Comparison of ENCODE assay signal across 8 cellular contexts in the genomic region with DNA sequence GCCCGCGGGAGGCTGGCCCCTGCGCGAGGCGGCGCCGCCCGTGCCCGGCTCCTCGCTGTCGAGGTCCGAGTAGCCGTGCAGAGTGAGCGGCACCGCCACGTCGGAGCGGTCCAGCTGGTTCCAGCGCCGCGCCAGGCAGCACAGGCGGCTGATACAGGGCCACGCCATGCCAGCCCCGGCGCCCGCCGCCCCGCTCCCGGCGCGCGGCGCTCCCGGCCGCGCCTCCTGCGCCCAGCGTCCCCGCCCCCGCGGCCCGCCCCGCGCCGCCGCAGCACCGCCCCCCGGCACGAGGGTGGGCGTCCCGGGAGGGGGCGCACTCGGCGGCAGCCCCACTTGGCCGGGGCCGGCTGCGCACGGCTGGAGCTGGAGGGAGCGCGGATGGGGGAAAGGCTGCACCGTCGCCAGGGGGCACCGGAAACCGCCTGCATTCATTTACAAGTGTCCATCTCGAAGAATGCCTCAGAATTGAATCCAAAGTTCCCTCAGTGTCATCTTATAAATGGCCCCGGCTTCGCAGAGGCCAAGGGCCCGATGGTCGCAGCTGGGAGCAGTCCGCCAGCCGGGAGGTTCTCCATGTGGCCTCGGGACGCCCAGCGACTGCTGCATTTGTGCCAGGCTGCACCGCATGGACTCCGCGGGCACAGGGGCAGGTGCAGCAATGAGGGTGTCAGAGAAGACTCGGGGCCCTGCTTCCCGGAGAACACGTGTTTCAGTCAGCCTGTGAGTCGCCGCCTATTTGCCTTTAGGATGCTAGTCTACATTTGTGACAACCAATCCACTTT. TPM values are rescaled to one million over a fixed set of nuclear protein-coding genes. Genes with fewer than 3 reads are reported as not detected.
A peak's percentile ranks its signal among the peaks of the same experiment; 100 is the strongest.
DNase-seq lines count a peak whose midpoint lies in the region; ATAC-seq and TF ChIP-seq lines count a peak whose summit lies in the region.

A gene (minus strand): TSS at position 198 of the 782 bp plus-strand sequence. CDS start 30 bp downstream, at position 168.

- H3K9me3 Mint-ChIP-seq in HFFc6 (no peaks in the 10 kb centered on the region), mesothelial cell of epicardium (no peaks in the 10 kb centered on the region)
- no peaks in the 10 kb centered on the region for H3K9me3 Mint-ChIP-seq in stimulated activated memory B cell treated with anti-CD40 and anti-IgM and Interleukin-4, amounts not matched to agents 10 μg/mL and 1 μg/mL and 100 μg/mL, for 72 hours

- H3K4me1 Mint-ChIP-seq in HFFc6 (ENCODE audit: low read depth) (peaks cover 8% of the 10 kb centered on the region), mesothelial cell of epicardium (peaks cover 18% of the 10 kb centered on the region)
- peaks cover 16% of the 10 kb centered on the region for H3K4me1 Mint-ChIP-seq in stimulated activated memory B cell treated with anti-CD40 and anti-IgM and Interleukin-4, amounts not matched to agents 10 μg/mL and 1 μg/mL and 100 μg/mL, for 72 hours

- ATAC-seq in stimulated activated memory B cell treated with anti-CD40 and anti-IgM and Interleukin-4, amounts not matched to agents 10 μg/mL and 1 μg/mL and 100 μg/mL, for 72 hours, result peak; percentile 79

- DNase-seq in GM04504 (ENCODE audit: low read depth) (peak; percentile 5), HFFc6 (peak; percentile 32), NCI-H510A (lab: John Stamatoyannopoulos, UW) (peak; percentile 46), activated T-cell treated with anti-CD3 and anti-CD28 coated beads for 1 hour (ENCODE audit: low read depth) (peak; percentile 12), epithelial cell of esophagus (ENCODE audit: low read depth) (peak; percentile 36), mesothelial cell of epicardium (ENCODE audit: low spot score in 2 of 2, unreplicated experiment in 2 of 2) (peak; percentile 55 to 74), T-helper 9 cell (no peak)

- H3K4me3 Mint-ChIP-seq in HFFc6 (peak within 1 kb of the TSS; percentile 82), mesothelial cell of epicardium (peak within 1 kb of the TSS; percentile 74)
- peak within 1 kb of the TSS; percentile 71 for H3K4me3 Mint-ChIP-seq in stimulated activated memory B cell treated with anti-CD40 and anti-IgM and Interleukin-4, amounts not matched to agents 10 μg/mL and 1 μg/mL and 100 μg/mL, for 72 hours

- H3K4me3 ChIP-seq in epithelial cell of esophagus (ENCODE audit: low read length), result peak within 1 kb of the TSS; percentile 43

- TF ChIP-seq CTCF in HFFc6 (IDR thresholded peaks at IDR 0.05), result peak; percentile 64
- peak; percentile 5 for TF ChIP-seq CTCF in epithelial cell of esophagus (IDR thresholded peaks at IDR 0.05; ENCODE audit: insufficient read depth, low read depth, low read length, missing control alignments)
- no peak for TF ChIP-seq CTCF in mesothelial cell of epicardium (IDR thresholded peaks at IDR 0.05; ENCODE audit: unreplicated experiment)

- H3K27ac Mint-ChIP-seq in HFFc6 (peak within 1 kb of the TSS; percentile 38), mesothelial cell of epicardium (peak within 1 kb of the TSS; percentile 40)
- peak within 1 kb of the TSS; percentile 14 for H3K27ac Mint-ChIP-seq in stimulated activated memory B cell treated with anti-CD40 and anti-IgM and Interleukin-4, amounts not matched to agents 10 μg/mL and 1 μg/mL and 100 μg/mL, for 72 hours

- H3K27me3 Mint-ChIP-seq in HFFc6 (ENCODE audit: insufficient read depth) (no peaks in the 10 kb centered on the region; the same call in 1 of the 2 replicates), mesothelial cell of epicardium (ENCODE audit: low read depth) (peaks cover 8% of the 10 kb centered on the region)
- no peaks in the 10 kb centered on the region for H3K27me3 Mint-ChIP-seq in stimulated activated memory B cell treated with anti-CD40 and anti-IgM and Interleukin-4, amounts not matched to agents 10 μg/mL and 1 μg/mL and 100 μg/mL, for 72 hours

- peaks cover 5% of the 10 kb centered on the region for H3K36me3 Mint-ChIP-seq in HFFc6 (ENCODE audit: low read depth)
- peaks cover 15% of the 10 kb centered on the region for H3K36me3 Mint-ChIP-seq in mesothelial cell of epicardium
- H3K36me3 Mint-ChIP-seq in stimulated activated memory B cell treated with anti-CD40 and anti-IgM and Interleukin-4, amounts not matched to agents 10 μg/mL and 1 μg/mL and 100 μg/mL, for 72 hours, result peaks cover 32% of the 10 kb centered on the region

RNA-seq across cellular contexts. Expression of the gene that starts here (rescaled TPM):
- total RNA-seq in HFFc6 (2021; fragmentation: NEBNext Ultra II Directional; extraction: Animal tissue kit (Norgen Biotek cat#: 25700)), result 1 to 10 TPM; 2.9 to 4.1 (median 3.7) TPM
- 4.4 to 6.4 TPM (median 5.3 TPM) in 3 replicates for total RNA-seq in mesothelial cell of epicardium
